Comparison of ENCODE assay signal across 21 cellular contexts in the genomic region with DNA sequence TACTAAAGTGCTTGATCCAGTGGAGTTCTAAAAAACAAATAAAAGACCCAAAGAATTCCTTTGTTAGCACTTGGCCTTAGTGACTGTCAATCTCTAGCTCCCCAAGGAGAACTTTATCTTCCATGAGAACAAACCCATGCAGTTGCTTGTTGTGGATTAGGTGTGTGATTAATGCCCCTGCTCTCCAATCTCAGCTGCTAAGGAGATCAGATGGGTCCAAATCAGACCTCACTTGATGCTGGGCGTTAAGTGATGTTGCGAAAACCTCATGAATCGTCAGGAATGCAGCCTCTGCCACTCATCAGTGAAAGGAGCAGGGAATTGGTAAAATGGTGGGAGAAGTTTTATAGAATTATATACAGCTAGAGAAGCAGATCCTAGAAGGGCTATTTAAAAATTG.
"Had no signal": no experiment of that assay in that cellular context is flagged by ENCODE, and none has a peak within 500 bp of the region (broad histone marks: within the 10 kb centered on the region; RNA-seq: fewer than 3 reads in every experiment).

No MANE protein-coding gene starts in this region.

- DNase-seq: activated CD4-positive, alpha-beta T cell treated with anti-CD3 and anti-CD28 coated beads, Interleukin-2, amount 10 ng/mL, durations not matched to agents 7 days and 5 days; activated CD4-positive, CD25-positive, alpha-beta regulatory T cell treated with anti-CD3 and anti-CD28 coated beads, Interleukin-2, amount 50 U/mL, for 72 hours; activated CD8-positive, alpha-beta memory T cell treated with anti-CD3 and anti-CD28 coated beads, Interleukin-2, amount 10 ng/mL, durations not matched to agents 7 days and 5 days; activated CD8-positive, alpha-beta T cell treated with anti-CD3 and anti-CD28 coated beads for 36 hours; activated effector memory CD4-positive, alpha-beta T cell treated with anti-CD3 and anti-CD28 coated beads, Interleukin-2, amount 50 U/mL, for 16 hours; activated naive CD4-positive, alpha-beta T cell treated with anti-CD3 and anti-CD28 coated beads, Interleukin-2, amount 10 ng/mL, durations not matched to agents 7 days and 5 days; activated T-cell treated with anti-CD3 and anti-CD28 coated beads for 4 hours; cerebellar nuclear complex; erythroblast; foreskin fibroblast; kidney glomerular epithelial cell; left lung; natural killer cell; right lobe of liver; small intestine; stomach had no signal

- H3K27me3 ChIP-seq: left lung, right lobe of liver, stomach, suprapubic skin, tibial nerve had no signal

- H3K9me3 ChIP-seq: left lung, right lobe of liver, stomach, suprapubic skin, tibial nerve had no signal

- H3K27ac Mint-ChIP-seq: activated CD4-positive, alpha-beta T cell treated with anti-CD3 and anti-CD28 coated beads, Interleukin-2, amount 10 ng/mL, durations not matched to agents 7 days and 5 days; activated CD8-positive, alpha-beta memory T cell treated with anti-CD3 and anti-CD28 coated beads, Interleukin-2, amount 10 ng/mL, durations not matched to agents 7 days and 5 days; activated CD8-positive, alpha-beta T cell treated with anti-CD3 and anti-CD28 coated beads for 36 hours; activated naive CD4-positive, alpha-beta T cell treated with anti-CD3 and anti-CD28 coated beads, Interleukin-2, amount 10 ng/mL, durations not matched to agents 7 days and 5 days; natural killer cell; stimulated activated memory B cell treated with anti-CD40 and anti-IgM and Interleukin-4, amounts not matched to agents 10 μg/mL and 1 μg/mL and 100 μg/mL, for 72 hours had no signal

- H3K4me3 ChIP-seq: coronary artery, left lung, lung, right lobe of liver, stomach, suprapubic skin, tibial nerve had no signal

- H3K36me3 ChIP-seq: left lung, right lobe of liver, stomach, suprapubic skin, tibial nerve had no signal

- H3K4me1 Mint-ChIP-seq: activated CD4-positive, alpha-beta T cell treated with anti-CD3 and anti-CD28 coated beads, Interleukin-2, amount 10 ng/mL, durations not matched to agents 7 days and 5 days; activated CD8-positive, alpha-beta memory T cell treated with anti-CD3 and anti-CD28 coated beads, Interleukin-2, amount 10 ng/mL, durations not matched to agents 7 days and 5 days; activated naive CD4-positive, alpha-beta T cell treated with anti-CD3 and anti-CD28 coated beads, Interleukin-2, amount 10 ng/mL, durations not matched to agents 7 days and 5 days; natural killer cell; stimulated activated memory B cell treated with anti-CD40 and anti-IgM and Interleukin-4, amounts not matched to agents 10 μg/mL and 1 μg/mL and 100 μg/mL, for 72 hours had no signal

- H3K9me3 Mint-ChIP-seq: activated CD4-positive, alpha-beta T cell treated with anti-CD3 and anti-CD28 coated beads, Interleukin-2, amount 10 ng/mL, durations not matched to agents 7 days and 5 days; activated CD8-positive, alpha-beta T cell treated with anti-CD3 and anti-CD28 coated beads for 36 hours; activated naive CD4-positive, alpha-beta T cell treated with anti-CD3 and anti-CD28 coated beads, Interleukin-2, amount 10 ng/mL, durations not matched to agents 7 days and 5 days; natural killer cell; stimulated activated memory B cell treated with anti-CD40 and anti-IgM and Interleukin-4, amounts not matched to agents 10 μg/mL and 1 μg/mL and 100 μg/mL, for 72 hours had no signal

- H3K36me3 Mint-ChIP-seq: activated CD8-positive, alpha-beta memory T cell treated with anti-CD3 and anti-CD28 coated beads, Interleukin-2, amount 10 ng/mL, durations not matched to agents 7 days and 5 days; activated naive CD4-positive, alpha-beta T cell treated with anti-CD3 and anti-CD28 coated beads, Interleukin-2, amount 10 ng/mL, durations not matched to agents 7 days and 5 days; natural killer cell; stimulated activated memory B cell treated with anti-CD40 and anti-IgM and Interleukin-4, amounts not matched to agents 10 μg/mL and 1 μg/mL and 100 μg/mL, for 72 hours had no signal

- H3K4me3 Mint-ChIP-seq: activated CD4-positive, alpha-beta T cell treated with anti-CD3 and anti-CD28 coated beads, Interleukin-2, amount 10 ng/mL, durations not matched to agents 7 days and 5 days; activated CD8-positive, alpha-beta memory T cell treated with anti-CD3 and anti-CD28 coated beads, Interleukin-2, amount 10 ng/mL, durations not matched to agents 7 days and 5 days; activated CD8-positive, alpha-beta T cell treated with anti-CD3 and anti-CD28 coated beads for 36 hours; activated naive CD4-positive, alpha-beta T cell treated with anti-CD3 and anti-CD28 coated beads, Interleukin-2, amount 10 ng/mL, durations not matched to agents 7 days and 5 days; natural killer cell; stimulated activated memory B cell treated with anti-CD40 and anti-IgM and Interleukin-4, amounts not matched to agents 10 μg/mL and 1 μg/mL and 100 μg/mL, for 72 hours had no signal

- H3K27ac ChIP-seq: coronary artery, left lung, right lobe of liver, stomach, suprapubic skin, tibial nerve had no signal

- H3K4me1 ChIP-seq: left lung, right lobe of liver, stomach, suprapubic skin, tibial nerve had no signal

- H3K27me3 Mint-ChIP-seq: activated CD4-positive, alpha-beta T cell treated with anti-CD3 and anti-CD28 coated beads, Interleukin-2, amount 10 ng/mL, durations not matched to agents 7 days and 5 days; activated naive CD4-positive, alpha-beta T cell treated with anti-CD3 and anti-CD28 coated beads, Interleukin-2, amount 10 ng/mL, durations not matched to agents 7 days and 5 days had no signal

- ATAC-seq: activated CD8-positive, alpha-beta memory T cell treated with anti-CD3 and anti-CD28 coated beads, Interleukin-2, amount 10 ng/mL, durations not matched to agents 7 days and 5 days; activated CD8-positive, alpha-beta T cell treated with anti-CD3 and anti-CD28 coated beads for 36 hours; left lung; natural killer cell; right lobe of liver; stimulated activated memory B cell treated with anti-CD40 and anti-IgM and Interleukin-4, amounts not matched to agents 10 μg/mL and 1 μg/mL and 100 μg/mL, for 72 hours had no signal
